In the genomic region with DNA sequence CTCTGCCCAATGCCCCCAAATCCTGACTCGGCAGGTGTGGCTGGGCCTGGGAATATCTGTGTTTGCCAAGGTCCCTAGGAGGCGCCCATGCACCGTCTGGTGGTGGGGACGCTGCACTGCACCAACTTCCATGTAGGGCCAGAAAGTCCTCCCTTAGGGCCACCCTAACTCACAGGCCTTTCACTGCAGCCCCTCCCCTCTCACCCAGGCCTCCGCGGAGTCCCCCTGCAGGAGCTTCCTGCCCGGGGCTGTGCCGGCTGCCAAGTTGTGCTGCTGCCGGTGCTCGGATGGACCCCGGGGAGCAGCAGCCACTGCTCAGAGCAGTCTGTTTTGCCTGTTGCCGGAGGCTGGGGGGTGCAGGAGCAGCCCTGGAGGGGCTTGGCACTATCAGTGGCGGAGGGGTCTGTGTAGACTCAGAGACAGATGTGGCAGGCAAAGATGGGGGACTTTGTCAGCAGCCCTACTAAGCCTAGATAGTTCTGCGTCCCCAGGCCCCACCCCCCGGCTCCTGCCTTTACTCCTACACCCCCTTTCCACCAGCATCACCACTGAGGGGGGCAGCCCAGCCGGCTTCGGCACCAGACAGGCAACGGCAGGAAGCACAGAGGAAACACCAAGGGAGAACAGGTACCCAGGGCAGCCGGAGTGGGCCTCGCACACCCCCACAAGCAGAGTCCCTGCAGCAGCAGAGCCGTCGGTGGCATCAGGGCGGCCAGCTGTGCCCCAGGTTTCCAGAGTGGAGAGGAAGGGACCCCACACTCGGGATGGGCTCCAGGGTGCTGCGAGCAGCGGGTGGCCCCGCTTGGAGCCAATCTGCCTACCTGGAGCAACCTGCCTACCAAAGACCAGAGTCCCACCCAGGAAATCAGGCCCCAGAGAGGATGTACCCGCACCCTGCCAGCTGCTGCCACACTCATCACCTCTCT, we compare ENCODE assay signal across 8 cellular contexts.
DNase-seq lines count a peak whose midpoint lies in the region; ATAC-seq and TF ChIP-seq lines count a peak whose summit lies in the region.

No MANE protein-coding gene starts in this region.

- H3K4me3 ChIP-seq in foreskin fibroblast (ENCODE audit: low read depth in 1 of 2, low read length in 2 of 2) (no peak overlapping the region), parathyroid adenoma (ENCODE audit: low read depth, low read length) (no peak overlapping the region)

- TF ChIP-seq CTCF in RWPE1 (conservative IDR thresholded peaks at IDR 0.05; ENCODE audit: low read depth) (peak; percentile 52), foreskin fibroblast (IDR thresholded peaks at IDR 0.05; ENCODE audit: low read depth, low read length) (peak; percentile 49), parathyroid adenoma (IDR thresholded peaks at IDR 0.05) (peak; percentile 30)

- no peak overlapping the region for H3K9ac ChIP-seq in parathyroid adenoma

- no peaks in the 10 kb centered on the region for H3K4me1 ChIP-seq in parathyroid adenoma

- no peak overlapping the region for H2AFZ ChIP-seq in parathyroid adenoma

- DNase-seq in AG20443 (ENCODE audit: low spot score) (peak; percentile 80), GM19238 (ENCODE audit: insufficient read length, low spot score) (peak; percentile 26), RWPE1 (ENCODE audit: low spot score) (peak; percentile 50), foreskin fibroblast (peak in 1 of 2 donors; percentile 12)

- POLR2A ChIA-PET in RWPE1 (lab: Yijun Ruan, JAX; ENCODE audit: low non-redundant PET): no interaction called here

- H3K79me2 ChIP-seq in parathyroid adenoma: no peaks in the 10 kb centered on the region

- CTCF ChIA-PET in RWPE1 (lab: Yijun Ruan, JAX): interaction anchor here (0.7 to 2.0 kb wide), 5 partner anchors 11 to 334 kb away, joined by 3 to 9 read pairs (median 3); no protein-coding TSS in a partner anchor

- no peaks in the 10 kb centered on the region for H3K27me3 ChIP-seq in parathyroid adenoma (ENCODE audit: control insufficient read depth, insufficient read depth, low read length)

- ATAC-seq in GM21423 (IDR thresholded peaks at IDR 0.05; ENCODE audit: unreplicated experiment): no peak
- no peak for ATAC-seq in HG03354 (IDR thresholded peaks at IDR 0.05; ENCODE audit: poor library complexity, severe bottlenecking, unreplicated experiment)
- no peak for ATAC-seq in HG02981 (IDR thresholded peaks at IDR 0.05; ENCODE audit: unreplicated experiment)

- H3K9me3 ChIP-seq in parathyroid adenoma (ENCODE audit: control insufficient read depth, low read length): no peaks in the 10 kb centered on the region

- H3K36me3 ChIP-seq in parathyroid adenoma (ENCODE audit: control insufficient read depth, insufficient read depth, low read length): no peaks in the 10 kb centered on the region

- H3K4me2 ChIP-seq in parathyroid adenoma (ENCODE audit: low read length): no peak overlapping the region

- no peak overlapping the region for H3K27ac ChIP-seq in RWPE1
- H3K27ac ChIP-seq in parathyroid adenoma: no peak overlapping the region
